ENCODE assay signal across 10 cellular contexts in genomic region chr1:28143496-28144202, GRCh38. TPM values are rescaled to one million over a fixed set of nuclear protein-coding genes. Genes with fewer than 3 reads are reported as not detected.
"Had no signal": no experiment of that assay in that cellular context is flagged by ENCODE, and none has a peak within 500 bp of the region (broad histone marks: within the 10 kb centered on the region; RNA-seq: fewer than 3 reads in every experiment).

No MANE protein-coding gene starts in this region.

- ATAC-seq: WTC11 had no signal

- H3K4me3 ChIP-seq: dorsolateral prefrontal cortex had no signal

- H3K27me3 Mint-ChIP-seq: type B pancreatic cell had no signal

- DNase-seq: activated effector memory CD4-positive, alpha-beta T cell treated with Interleukin-2 at 50 U/mL for 16 hours; anterior cingulate cortex; hippocampal formation; retina had no signal

- H3K27ac Mint-ChIP-seq: activated CD8-positive, alpha-beta T cell treated with anti-CD3 and anti-CD28 coated beads, Interleukin-2, amount 10 ng/mL, durations not matched to agents 7 days and 5 days; type B pancreatic cell; WTC11 had no signal

- H3K27me3 ChIP-seq: dorsolateral prefrontal cortex had no signal

- H3K9me3 Mint-ChIP-seq: activated naive CD4-positive, alpha-beta T cell treated with anti-CD3 and anti-CD28 coated beads, Interleukin-2, amount 50 U/mL, for 72 hours; type B pancreatic cell; WTC11 had no signal

- H3K4me3 Mint-ChIP-seq: activated CD8-positive, alpha-beta T cell treated with anti-CD3 and anti-CD28 coated beads, Interleukin-2, amount 10 ng/mL, durations not matched to agents 7 days and 5 days; type B pancreatic cell; WTC11 had no signal

- H3K36me3 Mint-ChIP-seq: activated naive CD4-positive, alpha-beta T cell treated with anti-CD3 and anti-CD28 coated beads, Interleukin-2, amount 50 U/mL, for 72 hours; type B pancreatic cell; WTC11 had no signal

- H3K27ac ChIP-seq: dorsolateral prefrontal cortex had no signal

RNA-seq across cellular contexts. Expression of gene PTAFR, which starts 32.8 kb away (rescaled TPM):
- total RNA-seq: myocyte had no signal
